8 cellular contexts compared by ENCODE assay signal in genomic region chr10:60944159-60944909, GRCh38. TPM values are rescaled to one million over a fixed set of nuclear protein-coding genes. Genes with fewer than 3 reads are reported as not detected.
DNase-seq lines count a peak whose midpoint lies in the region; ATAC-seq and TF ChIP-seq lines count a peak whose summit lies in the region.

Gene RHOBTB1, minus strand, starts transcription at chr10:60944185. Its CDS starts 32,643 bp downstream, at chr10:60911542.

- ATAC-seq in activated CD4-positive, alpha-beta T cell treated with anti-CD3 and anti-CD28 coated beads for 36 hours, result peak; percentile 57
- peak; percentile 72 for ATAC-seq in memory B cell (ENCODE audit: low read depth)

- H3K27me3 Mint-ChIP-seq in activated CD4-positive, alpha-beta T cell treated with anti-CD3 and anti-CD28 coated beads for 36 hours, result peaks cover 32% of the 10 kb centered on the region
- H3K27me3 Mint-ChIP-seq in memory B cell, result peaks cover 11% of the 10 kb centered on the region

- CTCF ChIA-PET in activated CD4-positive, alpha-beta T cell treated with anti-CD3 and anti-CD28 coated beads for 36 hours (lab: Charles Lee), result no interaction called here

- TF ChIP-seq CTCF in HFF-Myc (IDR thresholded peaks at IDR 0.05; ENCODE audit: low read depth, low read length, missing control alignments), result no peak

- H3K4me3 ChIP-seq in HFF-Myc (replicated peaks; ENCODE audit: low read depth, low read length), result peak within 1 kb of the TSS; percentile 67

- H3K27ac ChIP-seq in epithelial cell of prostate (peak within 1 kb of the TSS; percentile 60), substantia nigra (ENCODE audit: low read depth, low read length, poor library complexity, severe bottlenecking) (peak within 1 kb of the TSS; percentile 99)

- H3K4me1 Mint-ChIP-seq in activated CD4-positive, alpha-beta T cell treated with anti-CD3 and anti-CD28 coated beads for 36 hours, result peaks cover 10% of the 10 kb centered on the region
- H3K4me1 Mint-ChIP-seq in memory B cell, result peaks cover 13% of the 10 kb centered on the region

- intact Hi-C loops in activated CD4-positive, alpha-beta T cell treated with anti-CD3 and anti-CD28 coated beads for 36 hours (cut with DNase I, micrococcal nuclease), result no loop called here

- DNase-seq in activated CD4-positive, alpha-beta T cell treated with anti-CD3 and anti-CD28 coated beads for 36 hours, result peak; percentile 58
- no peak for DNase-seq in activated CD4-positive, alpha-beta T cell treated with anti-CD3 and anti-CD28 coated beads for 4 hours
- DNase-seq in HFF-Myc (ENCODE audit: extremely low read depth, low read depth) (no peak), NCI-H146 (lab: John Stamatoyannopoulos, UW) (peak; percentile 81), epithelial cell of prostate (ENCODE audit: low read depth, low spot score) (no peak), memory B cell (ENCODE audit: low spot score in 2 of 2) (peak; percentile 47 to 61), substantia nigra (lab: John Stamatoyannopoulos, UW) (peak; percentile 15 to 92 (median 72))
- peak; percentile 9 for DNase-seq in activated CD4-positive, alpha-beta T cell treated with anti-CD3 and anti-CD28 coated beads, Interleukin-2, amount 50 U/mL, for 1 hour

- no peaks in the 10 kb centered on the region for H3K9me3 Mint-ChIP-seq in activated CD4-positive, alpha-beta T cell treated with anti-CD3 and anti-CD28 coated beads for 36 hours (ENCODE audit: low read depth)
- no peaks in the 10 kb centered on the region for H3K9me3 Mint-ChIP-seq in memory B cell

- H3K4me3 Mint-ChIP-seq in activated CD4-positive, alpha-beta T cell treated with anti-CD3 and anti-CD28 coated beads for 36 hours, result peak within 1 kb of the TSS; percentile 54
- H3K4me3 Mint-ChIP-seq in memory B cell, result peak within 1 kb of the TSS; percentile 86

- no peak within 1 kb of the TSS for H3K27ac Mint-ChIP-seq in activated CD4-positive, alpha-beta T cell treated with anti-CD3 and anti-CD28 coated beads for 36 hours
- peak within 1 kb of the TSS; percentile 76 for H3K27ac Mint-ChIP-seq in memory B cell

- no peaks in the 10 kb centered on the region for H3K36me3 Mint-ChIP-seq in activated CD4-positive, alpha-beta T cell treated with anti-CD3 and anti-CD28 coated beads for 36 hours (ENCODE audit: low read depth)
- H3K36me3 Mint-ChIP-seq in memory B cell, result no peaks in the 10 kb centered on the region

- POLR2A ChIA-PET in activated CD4-positive, alpha-beta T cell treated with anti-CD3 and anti-CD28 coated beads for 36 hours (lab: Charles Lee), result no interaction called here

RNA-seq across cellular contexts. Expression of gene RHOBTB1, which starts in this region (rescaled TPM):
- under 1 TPM; 0.04 to 0.21 TPM for total RNA-seq in activated CD4-positive, alpha-beta T cell treated with anti-CD3 and anti-CD28 coated beads for 36 hours

Comparison
In these comparisons a context has a peak if more than half of its experiments do, and no peak if none do; other contexts are left out.
1. DNase-seq: peak in NCI-H146 (single experiment), activated CD4-positive, alpha-beta T cell treated with anti-CD3 and anti-CD28 coated beads, Interleukin-2, amount 50 U/mL, for 1 hour (single experiment), memory B cell (2 of 2) and substantia nigra (49 of 49); none in activated CD4-positive, alpha-beta T cell treated with anti-CD3 and anti-CD28 coated beads for 4 hours (0 of 2), HFF-Myc (single experiment) and epithelial cell of prostate (single experiment).
2. Peak in DNase-seq and ATAC-seq in activated CD4-positive, alpha-beta T cell treated with anti-CD3 and anti-CD28 coated beads for 36 hours; RNA of the gene not detected or under 1 TPM.